In genomic region chr6:46850781-46851180, GRCh38 we compare ENCODE assay signal across 15 cellular contexts. TPM values are rescaled to one million over a fixed set of nuclear protein-coding genes. Genes with fewer than 3 reads are reported as not detected.
"Had no signal": no experiment of that assay in that cellular context is flagged by ENCODE, and none has a peak within 500 bp of the region (broad histone marks: within the 10 kb centered on the region; RNA-seq: fewer than 3 reads in every experiment).

No MANE protein-coding gene starts in this region.

- DNase-seq: activated naive CD4-positive, alpha-beta T cell treated with anti-CD3 and anti-CD28 coated beads, Interleukin-2, amount 50 U/mL, for 16 hours; activated T-cell treated with anti-CD3 and anti-CD28 coated beads, Interleukin-2, amount 50 U/mL, for 1 hour; amniotic stem cell; colonic mucosa; effector CD4-positive, alpha-beta T cell; hippocampal formation; kidney glomerular epithelial cell; midbrain; tibial artery; uterus had no signal

- H3K27me3 ChIP-seq: colonic mucosa, tibial artery, uterus had no signal

- H3K4me1 ChIP-seq: uterus had no signal

- H3K27ac ChIP-seq: colonic mucosa, epithelial cell of prostate, tibial artery, uterus had no signal

- H3K36me3 ChIP-seq: colonic mucosa, tibial artery, uterus had no signal

- H3K4me3 ChIP-seq: colonic mucosa, skin epidermis, tibial artery, uterus had no signal

- H3K9me3 ChIP-seq: colonic mucosa, tibial artery, uterus had no signal

RNA-seq across cellular contexts. Expression of gene MEP1A, which starts 57.6 kb away (rescaled TPM):
- total RNA-seq: cardiac septum; lower leg skin; T-helper 2 cell treated with Interferon-gamma antibody and Interleukin-4, amounts not matched to agents 100 ng/mL and 5 ng/mL, for 36 hours had no signal
